2 cellular contexts compared by ENCODE assay signal in the genomic region with DNA sequence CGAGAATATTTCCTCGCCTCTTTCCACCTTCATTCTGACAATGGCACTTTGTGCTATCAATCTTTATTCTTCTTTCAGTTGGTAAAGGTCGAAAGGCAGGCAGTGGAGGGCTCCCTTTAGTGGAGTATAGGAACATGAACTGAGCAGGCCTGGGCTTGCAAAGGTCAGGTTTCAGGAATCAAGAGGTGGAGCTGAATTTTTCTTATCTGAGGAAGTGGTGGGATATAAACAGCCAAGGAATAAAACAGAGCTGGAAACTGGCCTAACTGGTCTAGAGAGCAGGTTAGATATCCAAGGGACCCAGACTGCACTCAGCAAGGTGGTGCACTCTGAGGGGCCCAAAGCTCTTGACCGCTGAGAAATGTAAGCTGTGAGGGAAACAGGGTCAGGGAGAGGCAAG.
TF ChIP-seq lines count a peak whose summit lies in the region.

No MANE protein-coding gene starts in this region.

TF ChIP-seq in IMR-90, 13 proteins besides CTCF, POLR2A, EP300 and RAD21:
- TF ChIP-seq, protein P1, sequence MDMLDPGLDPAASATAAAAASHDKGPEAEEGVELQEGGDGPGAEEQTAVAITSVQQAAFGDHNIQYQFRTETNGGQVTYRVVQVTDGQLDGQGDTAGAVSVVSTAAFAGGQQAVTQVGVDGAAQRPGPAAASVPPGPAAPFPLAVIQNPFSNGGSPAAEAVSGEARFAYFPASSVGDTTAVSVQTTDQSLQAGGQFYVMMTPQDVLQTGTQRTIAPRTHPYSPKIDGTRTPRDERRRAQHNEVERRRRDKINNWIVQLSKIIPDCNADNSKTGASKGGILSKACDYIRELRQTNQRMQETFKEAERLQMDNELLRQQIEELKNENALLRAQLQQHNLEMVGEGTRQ (IDR thresholded peaks at IDR 0.05; ENCODE audit: low read depth, low read length), result no peak
- TF ChIP-seq CEBPB (IDR thresholded peaks at IDR 0.05; ENCODE audit: low read depth, low read length) (no peak), MXI1 (IDR thresholded peaks at IDR 0.05; ENCODE audit: borderline replicate concordance, low read depth, low read length) (no peak), NFE2L2 (IDR thresholded peaks at IDR 0.05; ENCODE audit: low read depth, low read length) (no peak), FOS (IDR thresholded peaks at IDR 0.05; ENCODE audit: low read depth, low read length) (no peak), RCOR1 (IDR thresholded peaks at IDR 0.05; ENCODE audit: insufficient replicate concordance, low read length) (no peak), SMC3 (IDR thresholded peaks at IDR 0.05; ENCODE audit: low read depth, low read length) (no peak), MAZ (IDR thresholded peaks at IDR 0.05; ENCODE audit: borderline replicate concordance, low read depth, low read length) (no peak), MAFK (IDR thresholded peaks at IDR 0.05; ENCODE audit: low read depth, low read length) (no peak), RFX5 (IDR thresholded peaks at IDR 0.05; ENCODE audit: low read depth, low read length) (no peak)
- TF ChIP-seq, protein P2, sequence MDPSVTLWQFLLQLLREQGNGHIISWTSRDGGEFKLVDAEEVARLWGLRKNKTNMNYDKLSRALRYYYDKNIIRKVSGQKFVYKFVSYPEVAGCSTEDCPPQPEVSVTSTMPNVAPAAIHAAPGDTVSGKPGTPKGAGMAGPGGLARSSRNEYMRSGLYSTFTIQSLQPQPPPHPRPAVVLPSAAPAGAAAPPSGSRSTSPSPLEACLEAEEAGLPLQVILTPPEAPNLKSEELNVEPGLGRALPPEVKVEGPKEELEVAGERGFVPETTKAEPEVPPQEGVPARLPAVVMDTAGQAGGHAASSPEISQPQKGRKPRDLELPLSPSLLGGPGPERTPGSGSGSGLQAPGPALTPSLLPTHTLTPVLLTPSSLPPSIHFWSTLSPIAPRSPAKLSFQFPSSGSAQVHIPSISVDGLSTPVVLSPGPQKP (IDR thresholded peaks at IDR 0.05; ENCODE audit: borderline replicate concordance, low read depth, low read length), result no peak

TF ChIP-seq in H1, 55 proteins besides CTCF, POLR2A, EP300 and RAD21:
- no peak for TF ChIP-seq YY1 (IDR thresholded peaks at IDR 0.05; ENCODE audit: low read depth, low read length)
- TF ChIP-seq PHF8 (conservative IDR thresholded peaks at IDR 0.05; ENCODE audit: low read depth, low read length), result no peak
- TF ChIP-seq JUND (IDR thresholded peaks at IDR 0.05; ENCODE audit: low read length), result no peak
- TF ChIP-seq GABPA (IDR thresholded peaks at IDR 0.05; ENCODE audit: borderline replicate concordance, insufficient read depth, low read length), result no peak
- no peak for TF ChIP-seq JUN (IDR thresholded peaks at IDR 0.05; ENCODE audit: low read depth, low read length)
- TF ChIP-seq, protein P3, sequence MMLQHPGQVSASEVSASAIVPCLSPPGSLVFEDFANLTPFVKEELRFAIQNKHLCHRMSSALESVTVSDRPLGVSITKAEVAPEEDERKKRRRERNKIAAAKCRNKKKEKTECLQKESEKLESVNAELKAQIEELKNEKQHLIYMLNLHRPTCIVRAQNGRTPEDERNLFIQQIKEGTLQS (IDR thresholded peaks at IDR 0.05; ENCODE audit: insufficient read depth, low read depth, low read length), result no peak
- no peak for TF ChIP-seq SP1 (IDR thresholded peaks at IDR 0.05; ENCODE audit: low read depth, low read length)
- TF ChIP-seq CBX8 (IDR thresholded peaks at IDR 0.05; ENCODE audit: borderline replicate concordance, low read depth, low read length), result no peak
- no peak for TF ChIP-seq POLR2AphosphoS5 (IDR thresholded peaks at IDR 0.05; ENCODE audit: low read depth, low read length)
- TF ChIP-seq TCF12 (IDR thresholded peaks at IDR 0.05; ENCODE audit: low read depth, low read length), result no peak
- no peak for TF ChIP-seq MAFK (IDR thresholded peaks at IDR 0.05; ENCODE audit: low read depth, low read length)
- no peak for TF ChIP-seq SIX5 (IDR thresholded peaks at IDR 0.05; ENCODE audit: low read depth, low read length)
- TF ChIP-seq SRF (IDR thresholded peaks at IDR 0.05; ENCODE audit: low read depth, low read length), result no peak
- TF ChIP-seq KDM4A (IDR thresholded peaks at IDR 0.05; ENCODE audit: low read depth, low read length, severe bottlenecking), result no peak
- no peak for TF ChIP-seq NANOG (IDR thresholded peaks at IDR 0.05; ENCODE audit: insufficient read depth, low read depth, low read length, poor library complexity, severe bottlenecking)
- TF ChIP-seq RBBP5 (IDR thresholded peaks at IDR 0.05; ENCODE audit: borderline replicate concordance, low read depth, low read length), result no peak
- TF ChIP-seq SP4 (IDR thresholded peaks at IDR 0.05; ENCODE audit: low read length), result no peak
